Comparison of ENCODE assay signal across 8 cellular contexts in genomic region chr19:51367565-51368365, GRCh38. TPM values are rescaled to one million over a fixed set of nuclear protein-coding genes. Genes with fewer than 3 reads are reported as not detected.
DNase-seq lines count a peak whose midpoint lies in the region; ATAC-seq and TF ChIP-seq lines count a peak whose summit lies in the region.

No MANE protein-coding gene starts in this region.

- H3K36me3 ChIP-seq in IMR-90 (ENCODE audit: control insufficient read depth, insufficient read depth, low read length): no peaks in the 10 kb centered on the region
- no peaks in the 10 kb centered on the region for H3K36me3 ChIP-seq in osteoblast (ENCODE audit: insufficient read depth, low read length)
- H3K36me3 ChIP-seq in thoracic aorta: no peaks in the 10 kb centered on the region

- H4K8ac ChIP-seq in IMR-90 (ENCODE audit: low read depth in 2 of 2, low read length in 2 of 2): peak overlapping the region; percentile 85 to 93

- peak overlapping the region; percentile 84 for H3K4me3 ChIP-seq in IMR-90 (ENCODE audit: insufficient read depth, low read depth, low read length)
- peak overlapping the region; percentile 99 for H3K4me3 ChIP-seq in osteoblast (ENCODE audit: insufficient read depth, low read length)
- H3K4me3 ChIP-seq in thoracic aorta: peak overlapping the region; percentile 81

- intact Hi-C loops in IMR-90 (cut with micrococcal nuclease): loop anchor here (1.0 kb wide), 1 partner anchor 27 kb away; no protein-coding TSS in a partner anchor

- in situ Hi-C loops in IMR-90 (cut with MboI; ENCODE audit: low sequenced_read_pairs): no loop called here

- POLR2A ChIA-PET in IMR-90 (lab: Charles Lee; ENCODE audit: unreplicated experiment): interaction anchor here (0.6 to 1.0 kb wide), 3 partner anchors 17 to 321 kb away, joined by 3 to 4 read pairs (median 3); no protein-coding TSS in a partner anchor

- H3K79me1 ChIP-seq in IMR-90 (ENCODE audit: low read depth in 1 of 2, low read length in 2 of 2): peaks cover 9 to 39% of the 10 kb centered on the region in 2 experiments; a peak in 3 of 4 replicates

- peak overlapping the region; percentile 91 for H3K9ac ChIP-seq in IMR-90 (ENCODE audit: low read depth, low read length)

- peak overlapping the region; percentile 100 for H3K4me3 Mint-ChIP-seq in activated naive CD8-positive, alpha-beta T cell

- H3K27ac Mint-ChIP-seq in activated naive CD8-positive, alpha-beta T cell: peak overlapping the region; percentile 99

- H2AK5ac ChIP-seq in IMR-90 (ENCODE audit: low read depth, low read length): peak overlapping the region; percentile 95

- H3K4me1 ChIP-seq in IMR-90 (ENCODE audit: control insufficient read depth, insufficient read depth, low read length): peaks cover 14% of the 10 kb centered on the region
- H3K4me1 ChIP-seq in osteoblast (ENCODE audit: insufficient read depth, low read length): peaks cover 34% of the 10 kb centered on the region
- peaks cover 7 to 22% of the 10 kb centered on the region in 2 donors for H3K4me1 ChIP-seq in thoracic aorta (ENCODE audit: control insufficient read depth in 1 of 2, low read depth in 2 of 2)

- H2BK15ac ChIP-seq in IMR-90 (ENCODE audit: low read depth, low read length): no peak overlapping the region

- peak overlapping the region; percentile 76 for H3K56ac ChIP-seq in IMR-90 (ENCODE audit: extremely low read depth, insufficient read depth, low read length)

- dilution Hi-C loops in IMR-90 (cut with HindIII; ENCODE audit: low sequenced_read_pairs, unreplicated experiment): no loop called here

- peak overlapping the region; percentile 69 for H4K91ac ChIP-seq in IMR-90 (ENCODE audit: insufficient read depth, low read depth, low read length)

- peak overlapping the region; percentile 97 for H3K27ac ChIP-seq in IMR-90 (ENCODE audit: insufficient read depth, low read length)
- H3K27ac ChIP-seq in osteoblast (ENCODE audit: low read depth, low read length): peak overlapping the region; percentile 70
- H3K27ac ChIP-seq in thoracic aorta: peak overlapping the region; percentile 84 to 95

- H4K20me1 ChIP-seq in IMR-90 (ENCODE audit: insufficient read depth, low read length) (no peaks in the 10 kb centered on the region), osteoblast (ENCODE audit: insufficient read depth, low read length) (no peaks in the 10 kb centered on the region)

- peak overlapping the region; percentile 81 for H3K18ac ChIP-seq in IMR-90 (ENCODE audit: low read depth, low read length)

- H3K9me3 ChIP-seq in IMR-90 (ENCODE audit: control insufficient read depth, insufficient read depth, low read length) (no peaks in the 10 kb centered on the region), osteoblast (ENCODE audit: low read depth, low read length) (no peaks in the 10 kb centered on the region), thoracic aorta (no peaks in the 10 kb centered on the region)

- peak overlapping the region; percentile 84 for H3K14ac ChIP-seq in IMR-90 (replicated peaks; ENCODE audit: low read depth, low read length)

- peaks cover 15% of the 10 kb centered on the region for H3K9me1 ChIP-seq in IMR-90 (ENCODE audit: insufficient read depth, low read length)

- H3K27me3 ChIP-seq in IMR-90 (ENCODE audit: control insufficient read depth, insufficient read depth, low read length) (no peaks in the 10 kb centered on the region; the same call in 1 of the 2 replicates), osteoblast (ENCODE audit: insufficient read depth, low read length) (no peaks in the 10 kb centered on the region), thoracic aorta (replicated peaks; ENCODE audit: insufficient read depth) (no peaks in the 10 kb centered on the region)

- peak overlapping the region; percentile 64; the same call in 1 of the 2 replicates for H2BK120ac ChIP-seq in IMR-90 (ENCODE audit: low read depth, low read length)

- H3K4ac ChIP-seq in IMR-90 (ENCODE audit: low read depth, low read length): peak overlapping the region; percentile 95

- ATAC-seq in GM21528 (IDR thresholded peaks at IDR 0.05; ENCODE audit: low FRiP score, unreplicated experiment) (peak; percentile 62), IMR-90 (ENCODE audit: low read depth) (peak; percentile 90), SK-N-SH treated with all-trans-retinoic acid at 6 μM for 48 hours (peak; percentile 86), thoracic aorta (ENCODE audit: insufficient number of reproducible peaks, low FRiP score, low read depth) (peak; percentile 89)

- H3K79me2 ChIP-seq in osteoblast (ENCODE audit: insufficient read depth, low read length): peaks cover 27% of the 10 kb centered on the region

- CTCF ChIA-PET in IMR-90 (lab: Yijun Ruan, JAX): no interaction called here

- no peaks in the 10 kb centered on the region for H3K27me3 Mint-ChIP-seq in activated naive CD8-positive, alpha-beta T cell

- H2AFZ ChIP-seq in IMR-90 (replicated peaks; ENCODE audit: low read length, poor library complexity) (peak overlapping the region; percentile 100), osteoblast (ENCODE audit: low read length) (peak overlapping the region; percentile 94)

- WGBS in IMR-90 (ENCODE audit: extremely low coverage in 2 of 2, insufficient read length in 1 of 2), 2 experiments: 1% methylated on average over 19 of the region's 64 CpGs; no CpG with 5 or more reads in 1 of the 2 experiments

- peak overlapping the region; percentile 78; the same call in 1 of the 2 replicates for H3K23ac ChIP-seq in IMR-90 (ENCODE audit: low read depth, low read length)

- H3K4me2 ChIP-seq in IMR-90 (ENCODE audit: low read depth, low read length) (peak overlapping the region; percentile 72), osteoblast (ENCODE audit: insufficient read depth, low read length) (peak overlapping the region; percentile 100)

- DNase-seq in DMS 273 treated with DMSO at 0.1 percent for 48 hours (lab: John Stamatoyannopoulos, UW): peak; percentile 96
- DNase-seq in IMR-90: peak; percentile 98
- peak; percentile 100 for DNase-seq in glomerular visceral epithelial cell (ENCODE audit: extremely low spot score)
- DNase-seq in osteoblast (ENCODE audit: insufficient read length, low spot score, missing footprints): peak; percentile 99
- peak; percentile 99 for DNase-seq in thoracic aorta (ENCODE audit: low spot score)

- peak overlapping the region; percentile 20; the same call in 1 of the 2 replicates for H2BK20ac ChIP-seq in IMR-90 (ENCODE audit: low read depth, low read length)

- H3K36me3 Mint-ChIP-seq in activated naive CD8-positive, alpha-beta T cell: peaks cover 4% of the 10 kb centered on the region

- H3K4me1 Mint-ChIP-seq in activated naive CD8-positive, alpha-beta T cell (ENCODE audit: low read depth): peaks cover 66% of the 10 kb centered on the region

- no TSS peak for BruUV-seq in IMR-90 (replicated peaks; lab: Mats Ljungman, UMichigan)

- no peak for TF ChIP-seq CTCF in IMR-90 (conservative IDR thresholded peaks at IDR 0.05; ENCODE audit: low read depth, low read length)
- TF ChIP-seq CTCF in osteoblast (IDR thresholded peaks at IDR 0.05; ENCODE audit: extremely low read depth, low read depth, low read length): no peak
- peak; percentile 5 for TF ChIP-seq CTCF in thoracic aorta (IDR thresholded peaks at IDR 0.05)

- no peaks in the 10 kb centered on the region for H3K9me3 Mint-ChIP-seq in activated naive CD8-positive, alpha-beta T cell (ENCODE audit: low read depth)

- peak; percentile 57; the same call in 1 of the 2 replicates for TF ChIP-seq POLR2A in IMR-90 (IDR thresholded peaks at IDR 0.05; ENCODE audit: low read depth, low read length)

- H2AK9ac ChIP-seq in IMR-90 (replicated peaks; ENCODE audit: low read depth, low read length, poor library complexity): peak overlapping the region; percentile 98

- TF ChIP-seq RAD21 in IMR-90 (IDR thresholded peaks at IDR 0.05; ENCODE audit: low read length): no peak

- peak overlapping the region; percentile 70 for H4K5ac ChIP-seq in IMR-90 (ENCODE audit: low read depth, low read length)

- peak overlapping the region; percentile 96 for H2BK5ac ChIP-seq in IMR-90 (ENCODE audit: low read depth, low read length, poor library complexity, severe bottlenecking)

TF ChIP-seq in IMR-90, 13 proteins besides CTCF, POLR2A, EP300 and RAD21 (continues in another document):
- TF ChIP-seq BHLHE40 (IDR thresholded peaks at IDR 0.05; ENCODE audit: low read depth, low read length) (no peak), CEBPB (IDR thresholded peaks at IDR 0.05; ENCODE audit: low read depth, low read length) (no peak), SMC3 (IDR thresholded peaks at IDR 0.05; ENCODE audit: low read depth, low read length) (no peak; the same call in 1 of the 2 replicates)

RNA-seq across cellular contexts. Expression of gene CLDND2, which starts 1.0 kb away (rescaled TPM):
- total RNA-seq in IMR-90 (2012; rRNA removed) (not detected in 2 replicates), osteoblast (not detected in 2 replicates), thoracic aorta (not detected)
- not detected in 2 replicates for polyA plus RNA-seq in IMR-90 (2012; rRNA removed)
- polyA plus RNA-seq in IMR-90 (2012; cell fraction: cytosol; rRNA removed): not detected in 2 replicates
- not detected in 2 replicates for polyA plus RNA-seq in IMR-90 (2012; cell fraction: nucleus; rRNA removed; ENCODE audit: low replicate concordance)

RNA-seq across cellular contexts. Expression of gene ETFB, which starts 1.6 kb away (rescaled TPM):
- 166 and 175 TPM in 2 replicates for total RNA-seq in IMR-90 (2012; rRNA removed)
- 141 and 151 TPM in 2 replicates for polyA plus RNA-seq in IMR-90 (2012; rRNA removed)
- polyA plus RNA-seq in IMR-90 (2012; cell fraction: cytosol; rRNA removed): 243 and 354 TPM in 2 replicates
- 69.2 and 121 TPM in 2 replicates for polyA plus RNA-seq in IMR-90 (2012; cell fraction: nucleus; rRNA removed; ENCODE audit: low replicate concordance)
- total RNA-seq in osteoblast: 68.4 and 84.3 TPM in 2 replicates
- total RNA-seq in thoracic aorta: 10 to 100 TPM; 32.7 to 56.5 TPM

RNA-seq across cellular contexts. Expression of gene NKG7, which starts 4.7 kb away (rescaled TPM):
- total RNA-seq in IMR-90 (2012; rRNA removed): not detected in 2 replicates
- not detected in 2 replicates for polyA plus RNA-seq in IMR-90 (2012; rRNA removed)
- polyA plus RNA-seq in IMR-90 (2012; cell fraction: cytosol; rRNA removed): not detected in 2 replicates
- polyA plus RNA-seq in IMR-90 (2012; cell fraction: nucleus; rRNA removed; ENCODE audit: low replicate concordance): not detected in 2 replicates
- total RNA-seq in osteoblast: not detected in 2 replicates
- total RNA-seq in thoracic aorta: 1 to 10 TPM in 1 of 2 donors, under 1 TPM in 1; 0.54 to 4.4 TPM

RNA-seq across cellular contexts. Expression of gene LIM2, which starts 20.0 kb away (rescaled TPM):
- total RNA-seq in IMR-90 (2012; rRNA removed) (not detected in 2 replicates), osteoblast (not detected in 2 replicates), thoracic aorta (not detected)
- not detected in 2 replicates for polyA plus RNA-seq in IMR-90 (2012; rRNA removed)
- polyA plus RNA-seq in IMR-90 (2012; cell fraction: cytosol; rRNA removed): not detected in 2 replicates
- not detected in 2 replicates for polyA plus RNA-seq in IMR-90 (2012; cell fraction: nucleus; rRNA removed; ENCODE audit: low replicate concordance)

RNA-seq across cellular contexts. Expression of gene C19orf84, which starts 22.6 kb away (rescaled TPM):
- total RNA-seq in IMR-90 (2012; rRNA removed) (not detected in 2 replicates), osteoblast (not detected in 2 replicates), thoracic aorta (1 to 10 TPM in 1 of 2 donors, not detected in 1; 1.4 TPM)
- not detected in 2 replicates for polyA plus RNA-seq in IMR-90 (2012; rRNA removed)
- not detected in 2 replicates for polyA plus RNA-seq in IMR-90 (2012; cell fraction: cytosol; rRNA removed)
- not detected in 2 replicates for polyA plus RNA-seq in IMR-90 (2012; cell fraction: nucleus; rRNA removed; ENCODE audit: low replicate concordance)

Comparison
In these comparisons a context has a peak if more than half of its experiments do, and no peak if none do; other contexts are left out.
1. Peak in every context shown above with its lines: DNase-seq, ATAC-seq, H3K4me3 ChIP-seq and H3K27ac ChIP-seq.